ENCODE assay signal across 9 cellular contexts in genomic region chr3:177337548-177338331, GRCh38.
A peak's percentile ranks its signal among the peaks of the same experiment; 100 is the strongest.
DNase-seq lines count a peak whose midpoint lies in the region; ATAC-seq, FAIRE-seq and TF ChIP-seq lines count a peak whose summit lies in the region.
"Had no signal": no experiment of that assay in that cellular context is flagged by ENCODE, and none has a peak within 500 bp of the region (broad histone marks: within the 10 kb centered on the region; RNA-seq: fewer than 3 reads in every experiment).

No MANE protein-coding gene starts in this region.

- H3K27ac ChIP-seq in A549, result peak overlapping the region in 1 of 2 experiments; percentile 14; a peak in 3 of 6 replicates
- peak overlapping the region; percentile 77 for H3K27ac ChIP-seq in HepG2 (ENCODE audit: extremely low read length, insufficient read depth, low read length)
- H3K27ac ChIP-seq in tibial nerve, result peak overlapping the region in 2 of 4 donors; percentile 52 to 70

- H4K20me1 ChIP-seq in HepG2 (ENCODE audit: insufficient read depth, low read length), result no peaks in the 10 kb centered on the region

- ATAC-seq in A549 (no peak), GM19328 (IDR thresholded peaks at IDR 0.05; ENCODE audit: unreplicated experiment) (peak; percentile 73), HG03378 (IDR thresholded peaks at IDR 0.05; ENCODE audit: unreplicated experiment) (peak; percentile 93), HepG2 (no peak)
- ATAC-seq in activated CD8-positive, alpha-beta T cell treated with anti-CD3 and anti-CD28 coated beads, Interleukin-2, amount 10 ng/mL, durations not matched to agents 7 days and 5 days, result peak; percentile 78

- WGBS in A549 (ENCODE audit: missing lambda C conversion rate), result 89% methylated on average over 9 of the region's 9 CpGs
- WGBS in HepG2 (ENCODE audit: low lambda C conversion rate), result 96% methylated on average over 9 of the region's 9 CpGs
- 64 to 67% methylated on average over 9 of the region's 9 CpGs for WGBS in tibial nerve, 2 donors

- no peaks in the 10 kb centered on the region for H3K27me3 Mint-ChIP-seq in activated CD8-positive, alpha-beta T cell treated with anti-CD3 and anti-CD28 coated beads, Interleukin-2, amount 10 ng/mL, durations not matched to agents 7 days and 5 days (ENCODE audit: low read depth)

- H2AFZ ChIP-seq in HepG2 (ENCODE audit: low read length), result no peak overlapping the region

- H3K4me3 ChIP-seq in A549 (no peak overlapping the region), HepG2 (replicated peaks in 1 of 3; ENCODE audit: insufficient read depth in 1 of 3, low read depth in 2 of 3, low read length in 3 of 3) (no peak overlapping the region), tibial nerve (no peak overlapping the region)

- H3K36me3 Mint-ChIP-seq in activated CD8-positive, alpha-beta T cell treated with anti-CD3 and anti-CD28 coated beads, Interleukin-2, amount 10 ng/mL, durations not matched to agents 7 days and 5 days (ENCODE audit: low read depth), result no peaks in the 10 kb centered on the region

- CTCF ChIA-PET in A549 (lab: Yijun Ruan, JAX), result interaction anchor here (1.0 kb wide), 1 partner anchor 8 kb away, joined by 5 read pairs; no protein-coding TSS in a partner anchor
- CTCF ChIA-PET in activated CD8-positive, alpha-beta T cell treated with anti-CD3 and anti-CD28 coated beads, Interleukin-2, amount 10 ng/mL, durations not matched to agents 7 days and 5 days (lab: Charles Lee), result interaction anchor here (0.7 to 1.6 kb wide), 6 partner anchors 8 to 22 kb away, joined by 3 to 4 read pairs (median 3); no protein-coding TSS in a partner anchor
- CTCF ChIA-PET in HepG2 (lab: Yijun Ruan, JAX; ENCODE audit: low intra/inter-chr PET ratio, low total read pairs), result no interaction called here

- H3K9ac ChIP-seq in HepG2 (ENCODE audit: insufficient read depth, low read depth, low read length), result no peak overlapping the region

- peaks cover 40% of the 10 kb centered on the region for H3K4me1 Mint-ChIP-seq in activated CD8-positive, alpha-beta T cell treated with anti-CD3 and anti-CD28 coated beads, Interleukin-2, amount 10 ng/mL, durations not matched to agents 7 days and 5 days (ENCODE audit: low read depth)

- no TSS peak for BruUV-seq in HepG2 (replicated peaks; lab: Mats Ljungman, UMichigan)

- TF ChIP-seq EP300 in A549 (IDR thresholded peaks at IDR 0.05), result no peak
- TF ChIP-seq EP300 in HepG2 (IDR thresholded peaks at IDR 0.05; ENCODE audit: low read depth in 2 of 2, low read length in 2 of 2), result no peak
- TF ChIP-seq EP300 in HepG2 (CRISPR knock-in tag; IDR thresholded peaks at IDR 0.05; ENCODE audit: borderline replicate concordance), result no peak
- TF ChIP-seq EP300 in tibial nerve (IDR thresholded peaks at IDR 0.05), result peak in 1 of 2 donors; percentile 18

- POLR2A ChIA-PET in A549 (lab: Yijun Ruan, JAX) (no interaction called here), HepG2 (lab: Yijun Ruan, JAX) (interaction anchor here (0.9 to 1.6 kb wide), 3 partner anchors 21 to 129 kb away, joined by 3 to 28 read pairs (median 4); no protein-coding TSS in a partner anchor)
- POLR2A ChIA-PET in activated CD8-positive, alpha-beta T cell treated with anti-CD3 and anti-CD28 coated beads, Interleukin-2, amount 10 ng/mL, durations not matched to agents 7 days and 5 days (lab: Charles Lee), result interaction anchor here (1.3 to 1.7 kb wide), 4 partner anchors 8 to 139 kb away, joined by 3 to 8 read pairs (median 6); no protein-coding TSS in a partner anchor

- TF ChIP-seq RAD21 in A549 (conservative IDR thresholded peaks at IDR 0.05 in 1 of 2, IDR thresholded peaks at IDR 0.05 in 1 of 2), result no peak
- TF ChIP-seq RAD21 in HepG2 (CRISPR knock-in tag; IDR thresholded peaks at IDR 0.05), result no peak

- H3K4me1 ChIP-seq in A549 (peaks cover 18% of the 10 kb centered on the region; the same call in 2 of the 3 replicates), HepG2 (ENCODE audit: insufficient read depth, low read length) (peaks cover 70% of the 10 kb centered on the region), tibial nerve (peaks cover 0 to 88% (median 50%) of the 10 kb centered on the region in 4 donors)

- TF ChIP-seq POLR2A in A549 (IDR thresholded peaks at IDR 0.05; ENCODE audit: low read length) (no peak), HepG2 (IDR thresholded peaks at IDR 0.05; ENCODE audit: insufficient read depth in 1 of 2, low read depth in 2 of 2, low read length in 2 of 2) (no peak), tibial nerve (IDR thresholded peaks at IDR 0.05) (no peak), erythroblast (IDR thresholded peaks at IDR 0.05; ENCODE audit: low read length) (no peak)

- no peaks in the 10 kb centered on the region for H3K9me3 Mint-ChIP-seq in activated CD8-positive, alpha-beta T cell treated with anti-CD3 and anti-CD28 coated beads, Interleukin-2, amount 10 ng/mL, durations not matched to agents 7 days and 5 days (ENCODE audit: insufficient read depth)

- H3K4me3 Mint-ChIP-seq in activated CD8-positive, alpha-beta T cell treated with anti-CD3 and anti-CD28 coated beads, Interleukin-2, amount 10 ng/mL, durations not matched to agents 7 days and 5 days, result no peak overlapping the region

- no peaks in the 10 kb centered on the region for H3K27me3 ChIP-seq in HepG2 (ENCODE audit: control insufficient read depth in 1 of 2, insufficient read depth in 2 of 2, low read length in 2 of 2)
- H3K27me3 ChIP-seq in tibial nerve, result no peaks in the 10 kb centered on the region

- H3K36me3 ChIP-seq in HepG2 (replicated peaks in 1 of 2; ENCODE audit: control insufficient read depth in 1 of 2, insufficient read depth in 2 of 2, low read length in 2 of 2) (no peaks in the 10 kb centered on the region), tibial nerve (no peaks in the 10 kb centered on the region)

- H3K27ac Mint-ChIP-seq in activated CD8-positive, alpha-beta T cell treated with anti-CD3 and anti-CD28 coated beads, Interleukin-2, amount 10 ng/mL, durations not matched to agents 7 days and 5 days, result no peak overlapping the region

- no peak for TF ChIP-seq CTCF in A549 (IDR thresholded peaks at IDR 0.05)
- no peak for TF ChIP-seq CTCF in HepG2 (CRISPR knock-in tag; IDR thresholded peaks at IDR 0.05)
- no peak for TF ChIP-seq CTCF in tibial nerve (IDR thresholded peaks at IDR 0.05)

- DNase-seq in A549 (ENCODE audit: low read depth in 1 of 2, low spot score in 1 of 2) (no peak), HepG2 (ENCODE audit: low spot score) (no peak), tibial nerve (ENCODE audit: low spot score in 2 of 2) (no peak), occipital lobe (lab: John Stamatoyannopoulos, UW) (no peak), erythroblast (lab: John Stamatoyannopoulos, UW) (no peak)
- peak; percentile 61 for DNase-seq in activated CD8-positive, alpha-beta T cell treated with anti-CD3 and anti-CD28 coated beads, Interleukin-2, amount 10 ng/mL, durations not matched to agents 7 days and 5 days

- intact Hi-C loops in HepG2 (cut with micrococcal nuclease; ENCODE audit: unreplicated experiment), result loop anchor here (1.0 kb wide), 1 partner anchor 21 kb away; no protein-coding TSS in a partner anchor

- H3K4me2 ChIP-seq in A549, result peak overlapping the region; percentile 15; the same call in 2 of the 3 replicates
- no peak overlapping the region for H3K4me2 ChIP-seq in HepG2 (ENCODE audit: low read depth, low read length)

- in situ Hi-C loops in HepG2 (cut with HindIII; ENCODE audit: extremely low pct_ligation_motif_present, low pct_unique_long_range_greater_than_20kb), result no loop called here

- FAIRE-seq in A549 (lab: Jason Lieb, UNC), result no peak
- no peak for FAIRE-seq in HepG2 (lab: Jason Lieb, UNC)
- FAIRE-seq: G401.6 had no signal

- H3K79me2 ChIP-seq in HepG2 (ENCODE audit: insufficient read depth, low read length), result no peaks in the 10 kb centered on the region

- H3K9me3 ChIP-seq in A549, result no peaks in the 10 kb centered on the region
- no peaks in the 10 kb centered on the region for H3K9me3 ChIP-seq in HepG2 (ENCODE audit: low read length)
- no peaks in the 10 kb centered on the region for H3K9me3 ChIP-seq in tibial nerve

TF ChIP-seq in A549, 52 proteins besides CTCF, POLR2A, EP300 and RAD21 (continues in another document):
- TF ChIP-seq TP53 (CRISPR knock-in tag; IDR thresholded peaks at IDR 0.05), result no peak
- TF ChIP-seq EHMT2 (IDR thresholded peaks at IDR 0.05; ENCODE audit: low read depth), result no peak
- TF ChIP-seq RNF2 (IDR thresholded peaks at IDR 0.05; ENCODE audit: borderline replicate concordance, low read depth), result no peak
- TF ChIP-seq HDAC2 (IDR thresholded peaks at IDR 0.05), result no peak
- TF ChIP-seq FOXS1 (CRISPR knock-in tag; IDR thresholded peaks at IDR 0.05), result no peak
- TF ChIP-seq GATA3 (IDR thresholded peaks at IDR 0.05; ENCODE audit: borderline replicate concordance), result no peak
- no peak for TF ChIP-seq EHF (CRISPR knock-in tag; IDR thresholded peaks at IDR 0.05)
- no peak for TF ChIP-seq PHF8 (IDR thresholded peaks at IDR 0.05; ENCODE audit: borderline replicate concordance, low read depth)
- no peak for TF ChIP-seq RFX5 (IDR thresholded peaks at IDR 0.05)
- no peak for TF ChIP-seq ZFP36 (IDR thresholded peaks at IDR 0.05; ENCODE audit: borderline replicate concordance, partially characterized antibody)
- no peak for TF ChIP-seq CHD2 (IDR thresholded peaks at IDR 0.05; ENCODE audit: low read length, partially characterized antibody)
- no peak for TF ChIP-seq HOXA7 (CRISPR knock-in tag; IDR thresholded peaks at IDR 0.05)
- no peak for TF ChIP-seq FOSB (CRISPR knock-in tag; IDR thresholded peaks at IDR 0.05)
- no peak for TF ChIP-seq ZSCAN20 (CRISPR knock-in tag; IDR thresholded peaks at IDR 0.05)

TF ChIP-seq in HepG2, 621 proteins besides CTCF, POLR2A, EP300 and RAD21:
- TF ChIP-seq FLYWCH1 (CRISPR knock-in tag; IDR thresholded peaks at IDR 0.05), result no peak
- 0 out of 2 replicates have a peak, but pooled peaks have one; percentile 46 for TF ChIP-seq MAX (IDR thresholded peaks at IDR 0.05)
- no peak for TF ChIP-seq ZNF839 (CRISPR knock-in tag; IDR thresholded peaks at IDR 0.05; ENCODE audit: borderline replicate concordance)
- TF ChIP-seq SALL2 (CRISPR knock-in tag; IDR thresholded peaks at IDR 0.05), result no peak
TF ChIP-seq in HepG2: peak in this region for 1.

Comparison
In these comparisons a context has a peak if more than half of its experiments do, and no peak if none do; other contexts are left out.
1. ATAC-seq: peak in GM19328 (single experiment), HG03378 (single experiment) and activated CD8-positive, alpha-beta T cell treated with anti-CD3 and anti-CD28 coated beads, Interleukin-2, amount 10 ng/mL, durations not matched to agents 7 days and 5 days (single experiment); none in A549 (0 of 2) and HepG2 (single experiment).
2. Of the 38 proteins assayed by ChIP-seq in both HepG2 and A549: peak only in HepG2: MAX; only in A549: none; in both: none; in neither: 37.